33 cellular contexts compared by ENCODE assay signal in the genomic region with DNA sequence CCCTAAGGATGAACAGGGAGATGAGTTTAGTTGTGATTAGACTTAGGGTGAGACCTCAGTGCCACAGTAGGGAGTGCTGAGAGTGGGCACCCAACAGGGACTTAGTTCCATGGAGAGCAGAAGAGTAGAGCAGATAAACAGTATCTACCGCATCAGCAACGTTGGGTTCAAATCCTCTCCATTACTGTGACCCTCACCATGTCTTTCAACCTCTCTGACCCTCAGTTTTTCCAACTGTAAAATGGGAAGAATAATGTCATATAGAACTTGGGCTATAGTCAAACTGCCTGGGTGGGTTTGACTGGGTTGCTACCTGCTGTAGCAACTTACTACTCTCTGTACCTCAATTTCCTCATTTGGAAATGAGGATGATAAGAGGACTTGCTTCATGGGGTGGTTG. TPM values are rescaled to one million over a fixed set of nuclear protein-coding genes. Genes with fewer than 3 reads are reported as not detected.
"Had no signal": no experiment of that assay in that cellular context is flagged by ENCODE, and none has a peak within 500 bp of the region (broad histone marks: within the 10 kb centered on the region; RNA-seq: fewer than 3 reads in every experiment).

No MANE protein-coding gene starts in this region.

- H3K27ac ChIP-seq: KMS-11 had no signal

- H3K9ac ChIP-seq: KMS-11 had no signal

- H3K4me2 ChIP-seq: KMS-11 had no signal

- DNase-seq: Karpas-422, Kasumi-1, MM.1S, MV-4-11, NCI-H1048, NCI-H1092, NCI-H1092 treated with DMSO at 0.1 percent for 48 hours, NCI-H1105, NCI-H1105 treated with DMSO at 0.1 percent for 48 hours, NCI-H1417, NCI-H1417 treated with DMSO at 0.1 percent for 48 hours, NCI-H1436, NCI-H1436 treated with DMSO at 0.1 percent for 48 hours, NCI-H146, NCI-H1694, NCI-H1694 treated with DMSO at 0.1 percent for 48 hours, NCI-H187, NCI-H187 treated with DMSO at 0.1 percent for 48 hours, NCI-H1930, NCI-H2029, NCI-H2029 treated with DMSO at 0.1 percent for 48 hours, NCI-H2081, NCI-H2081 treated with DMSO at 0.1 percent for 48 hours, NCI-H2107, NCI-H2171, NCI-H2171 treated with DMSO at 0.1 percent for 48 hours, NCI-H2227 treated with DMSO at 0.1 percent for 48 hours, NCI-H226, NCI-H345, NCI-H510A treated with DMSO at 0.1 percent for 48 hours, NCI-H524 had no signal

RNA-seq across cellular contexts. Expression of gene DISP3, which starts 6.7 kb away (rescaled TPM):
- total RNA-seq: LHCN-M2 had no signal
